Comparison of ENCODE assay signal across 18 cellular contexts in genomic region chr5:122358382-122358990, GRCh38. TPM values are rescaled to one million over a fixed set of nuclear protein-coding genes. Genes with fewer than 3 reads are reported as not detected.
DNase-seq lines count a peak whose midpoint lies in the region; ATAC-seq and TF ChIP-seq lines count a peak whose summit lies in the region.
"Had no signal": no experiment of that assay in that cellular context is flagged by ENCODE, and none has a peak within 500 bp of the region (broad histone marks: within the 10 kb centered on the region; RNA-seq: fewer than 3 reads in every experiment).

No MANE protein-coding gene starts in this region.

- DNase-seq in cardiac muscle cell (ENCODE audit: low read depth in 1 of 2, low spot score in 1 of 2): peak; percentile 12 to 37
- no peak for DNase-seq in left ventricle myocardium inferior
- peak; percentile 8 for DNase-seq in dermis blood vessel endothelial cell
- peak; percentile 17 for DNase-seq in left kidney (ENCODE audit: low read depth, low spot score)
- no peak for DNase-seq in type B pancreatic cell (ENCODE audit: extremely low spot score, unreplicated experiment)
- DNase-seq in NCI-H2107 (lab: John Stamatoyannopoulos, UW): no peak
- no peak for DNase-seq in NCI-H2081 (lab: John Stamatoyannopoulos, UW)
- DNase-seq: C1 segment of cervical spinal cord, EL, NCI-H2029, NCI-H226, NCI-H774, SHP77 had no signal

- peak overlapping the region; percentile 77 for H3K4me3 Mint-ChIP-seq in type B pancreatic cell
- H3K4me3 Mint-ChIP-seq: IgD-negative memory B cell had no signal

- peak overlapping the region; percentile 87 for H3K27ac Mint-ChIP-seq in type B pancreatic cell
- H3K27ac Mint-ChIP-seq: IgD-negative memory B cell had no signal

- H3K36me3 ChIP-seq in cardiac muscle cell (no peaks in the 10 kb centered on the region), left ventricle myocardium inferior (no peaks in the 10 kb centered on the region)
- H3K36me3 ChIP-seq: HAP-1 had no signal

- H3K27me3 ChIP-seq in cardiac muscle cell (no peaks in the 10 kb centered on the region), left ventricle myocardium inferior (ENCODE audit: low read depth) (no peaks in the 10 kb centered on the region)

- H3K9me3 ChIP-seq in cardiac muscle cell (ENCODE audit: low read depth): no peaks in the 10 kb centered on the region
- H3K9me3 ChIP-seq in left ventricle myocardium inferior (replicated peaks): no peaks in the 10 kb centered on the region
- H3K9me3 ChIP-seq: HAP-1 had no signal

- H3K4me1 ChIP-seq in cardiac muscle cell (ENCODE audit: low read depth): peaks cover 46% of the 10 kb centered on the region
- no peaks in the 10 kb centered on the region for H3K4me1 ChIP-seq in left ventricle myocardium inferior

- TF ChIP-seq CTCF in cardiac muscle cell (IDR thresholded peaks at IDR 0.05; ENCODE audit: low read depth, low read length) (no peak), left ventricle myocardium inferior (IDR thresholded peaks at IDR 0.05; ENCODE audit: borderline replicate concordance) (no peak), type B pancreatic cell (conservative IDR thresholded peaks at IDR 0.05) (no peak)

- no peak for ATAC-seq in HG03159 (IDR thresholded peaks at IDR 0.05; ENCODE audit: unreplicated experiment)
- ATAC-seq: Panc1 had no signal

- H3K9me3 Mint-ChIP-seq in type B pancreatic cell: no peaks in the 10 kb centered on the region

- intact Hi-C loops in left ventricle myocardium inferior (cut with micrococcal nuclease): no loop called here

- H3K4me1 Mint-ChIP-seq in type B pancreatic cell (ENCODE audit: unreplicated experiment): peaks cover 20% of the 10 kb centered on the region
- H3K4me1 Mint-ChIP-seq: IgD-negative memory B cell had no signal

- H3K4me3 ChIP-seq in cardiac muscle cell (no peak overlapping the region), left ventricle myocardium inferior (no peak overlapping the region)
- H3K4me3 ChIP-seq: HAP-1 had no signal

- H3K27ac ChIP-seq in cardiac muscle cell (peak overlapping the region; percentile 18), left ventricle myocardium inferior (replicated peaks) (no peak overlapping the region)

- H3K27me3 Mint-ChIP-seq in type B pancreatic cell: no peaks in the 10 kb centered on the region
- H3K27me3 Mint-ChIP-seq: IgD-negative memory B cell had no signal

- peaks cover 6% of the 10 kb centered on the region for H3K36me3 Mint-ChIP-seq in type B pancreatic cell
- H3K36me3 Mint-ChIP-seq: IgD-negative memory B cell had no signal

RNA-seq across cellular contexts. Expression of gene SNCAIP, which starts 46.4 kb away (rescaled TPM):
- 14.1 and 14.5 TPM in 2 replicates for total RNA-seq in cardiac muscle cell
- polyA plus RNA-seq in cardiac muscle cell: 9.0 and 14.4 TPM in 2 replicates
- 1.4 TPM for total RNA-seq in left ventricle myocardium inferior
- total RNA-seq in dermis blood vessel endothelial cell: 35.9 and 93.1 TPM in 2 replicates
- 6.6 and 31.6 TPM in 2 replicates for total RNA-seq in type B pancreatic cell (ENCODE audit: low replicate concordance)
- total RNA-seq: LHCN-M2 had no signal
- polyA plus RNA-seq: IgD-negative memory B cell had no signal

Comparison
In these comparisons a context has a peak if more than half of its experiments do, and no peak if none do; other contexts are left out.
1. DNase-seq: peak in cardiac muscle cell (2 of 2), dermis blood vessel endothelial cell (single experiment) and left kidney (single experiment); none in left ventricle myocardium inferior (single experiment), type B pancreatic cell (single experiment), NCI-H2107 (single experiment) and NCI-H2081 (0 of 2).